In the genomic region with DNA sequence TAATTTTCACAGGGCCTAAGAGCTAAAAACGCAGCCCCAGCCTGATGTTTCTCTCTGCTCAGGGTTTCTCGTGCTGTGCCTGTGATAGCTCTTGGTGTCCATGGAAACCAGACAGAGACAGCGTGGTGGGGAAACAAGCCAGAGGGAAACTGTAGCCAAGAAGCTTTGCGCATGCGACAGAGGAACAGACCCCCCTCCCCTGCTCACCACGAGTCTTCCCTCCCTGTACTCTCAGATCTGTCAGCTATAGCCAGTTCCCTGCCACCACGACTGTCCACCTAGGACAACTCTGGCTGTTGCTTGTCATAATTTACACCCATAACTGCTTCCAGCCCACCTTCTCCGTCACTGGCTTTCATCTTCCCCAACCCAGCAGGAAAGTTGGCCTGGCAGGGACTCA, we compare ENCODE assay signal across 11 cellular contexts. TPM values are rescaled to one million over a fixed set of nuclear protein-coding genes. Genes with fewer than 3 reads are reported as not detected.
DNase-seq lines count a peak whose midpoint lies in the region; ATAC-seq, FAIRE-seq and TF ChIP-seq lines count a peak whose summit lies in the region.
"Had no signal": no experiment of that assay in that cellular context is flagged by ENCODE, and none has a peak within 500 bp of the region (broad histone marks: within the 10 kb centered on the region; RNA-seq: fewer than 3 reads in every experiment).

No MANE protein-coding gene starts in this region.

- H3K79me2 ChIP-seq in PC-9 (ENCODE audit: low read depth): no peaks in the 10 kb centered on the region

- H3K4me2 ChIP-seq in PC-9: no peak overlapping the region

- no TSS peak for BruUV-seq in PC-9 (replicated peaks; lab: Mats Ljungman, UMichigan)

- CTCF ChIA-PET in PC-9 (lab: Charles Lee): no interaction called here

- no peak overlapping the region for H3K4me3 ChIP-seq in PC-9
- H3K4me3 ChIP-seq: mucosa of descending colon had no signal

- H3F3A ChIP-seq in PC-9 (ENCODE audit: insufficient read depth, low read depth): no peaks in the 10 kb centered on the region

- no peak for ATAC-seq in HG03432 (IDR thresholded peaks at IDR 0.05; ENCODE audit: unreplicated experiment)
- ATAC-seq: mucosa of descending colon had no signal

- H3K27me3 ChIP-seq in PC-9 (ENCODE audit: insufficient read depth, low read depth): no peaks in the 10 kb centered on the region

- intact Hi-C loops in PC-9 (cut with micrococcal nuclease; ENCODE audit: unreplicated experiment): no loop called here

- POLR2A ChIA-PET in PC-9 (lab: Charles Lee; ENCODE audit: unreplicated experiment): no interaction called here

- peak; percentile 22 for DNase-seq in GDM1 (lab: John Stamatoyannopoulos, UW)
- peak; percentile 8 for DNase-seq in OCI-M1 (lab: John Stamatoyannopoulos, UW)
- DNase-seq in globus pallidus (ENCODE audit: low spot score): peak; percentile 79
- DNase-seq in nucleus accumbens (lab: John Stamatoyannopoulos, UW): peak in 48 of 56 donors; percentile 17 to 88 (median 56)
- no peak for DNase-seq in HTR-8/SVneo (ENCODE audit: insufficient read length, low spot score)
- no peak for DNase-seq in LoVo (ENCODE audit: low spot score)
- no peak for DNase-seq in PC-9
- DNase-seq: DMS153 had no signal

- no peaks in the 10 kb centered on the region for H4K20me1 ChIP-seq in PC-9 (ENCODE audit: insufficient read depth)

- H3K36me3 ChIP-seq in PC-9 (ENCODE audit: low read depth): no peaks in the 10 kb centered on the region

- H3K27ac ChIP-seq in PC-9: no peak overlapping the region

- TF ChIP-seq CTCF in PC-9 (conservative IDR thresholded peaks at IDR 0.05): no peak

- no peak for FAIRE-seq in HTR-8/SVneo (lab: Jason Lieb, UNC)
- FAIRE-seq: GM19239 had no signal

- H3K9me3 ChIP-seq in PC-9 (ENCODE audit: insufficient read depth, low read depth): no peaks in the 10 kb centered on the region
- H3K9me3 ChIP-seq: mucosa of descending colon had no signal

- no peak overlapping the region for H2AFZ ChIP-seq in PC-9

- H3K9me2 ChIP-seq in PC-9 (ENCODE audit: insufficient read depth): no peaks in the 10 kb centered on the region

- H3K4me1 ChIP-seq in PC-9 (replicated peaks; ENCODE audit: insufficient read depth): no peaks in the 10 kb centered on the region

RNA-seq across cellular contexts. Expression of gene DNAJC27, which starts 13.2 kb away (rescaled TPM):
- total RNA-seq in PC-9 (2021): 5.1 and 6.3 TPM in 2 replicates

RNA-seq across cellular contexts. Expression of gene EFR3B, which starts 57.0 kb away (rescaled TPM):
- total RNA-seq in PC-9 (2021): 0.20 TPM in 1 of 2 replicates, not detected in the other

Comparison
In these comparisons a context has a peak if more than half of its experiments do, and no peak if none do; other contexts are left out.
1. DNase-seq: peak in GDM1 (single experiment), OCI-M1 (single experiment), globus pallidus (single experiment) and nucleus accumbens (48 of 56); none in HTR-8/SVneo (single experiment), LoVo (single experiment) and PC-9 (0 of 2).